ENCODE assay signal across 1 cellular context in the genomic region with DNA sequence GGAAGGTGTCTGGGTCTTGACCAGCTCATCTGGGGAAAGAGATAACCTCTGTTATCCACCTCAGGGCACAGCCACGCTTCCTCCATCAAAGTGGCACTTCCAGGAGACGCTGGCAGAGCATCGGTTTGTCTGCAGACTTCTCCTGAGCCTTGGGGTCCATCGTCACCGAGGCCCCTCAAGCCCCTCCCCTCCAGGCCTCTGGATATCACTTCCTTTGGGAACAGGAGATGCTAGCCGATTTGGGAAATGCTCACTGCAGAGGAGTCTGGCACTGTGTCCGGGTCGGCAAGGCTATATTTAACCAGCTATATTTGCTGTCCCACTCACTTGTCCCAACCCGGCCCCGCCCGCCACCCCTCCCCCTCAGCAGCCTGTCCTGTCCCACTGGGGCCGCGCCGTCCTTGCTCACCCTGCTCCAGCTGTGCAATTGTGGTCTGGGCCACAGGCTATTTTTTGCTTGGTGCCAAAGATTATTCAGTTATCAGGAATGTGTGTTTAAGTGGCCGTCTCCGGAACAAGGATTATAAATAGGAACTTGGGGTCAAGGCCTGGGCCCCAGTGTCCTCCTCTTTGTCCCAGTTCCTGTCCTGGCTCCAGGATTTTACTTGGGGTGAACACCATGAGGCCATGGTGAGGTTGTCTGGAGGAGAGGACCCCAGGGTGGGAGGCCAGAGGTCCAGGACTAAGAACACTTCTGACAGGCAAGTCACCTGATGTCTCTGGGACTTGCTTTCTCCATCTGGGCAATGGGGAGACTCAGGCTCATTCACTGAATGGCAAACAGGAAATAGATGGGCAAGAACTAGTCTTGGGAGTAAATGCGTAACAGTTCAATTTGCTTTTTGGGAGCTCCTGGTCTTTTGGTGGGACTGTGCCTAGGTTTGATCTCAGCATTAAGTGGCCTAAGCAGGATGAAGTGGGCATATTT.
TF ChIP-seq lines count a peak whose summit lies in the region.

No MANE protein-coding gene starts in this region.

TF ChIP-seq in A549, 52 proteins besides CTCF, POLR2A, EP300 and RAD21 (continued from another document):
- TF ChIP-seq RCOR1 (IDR thresholded peaks at IDR 0.05; ENCODE audit: low read depth, low read length) = no peak
